In the genomic region with DNA sequence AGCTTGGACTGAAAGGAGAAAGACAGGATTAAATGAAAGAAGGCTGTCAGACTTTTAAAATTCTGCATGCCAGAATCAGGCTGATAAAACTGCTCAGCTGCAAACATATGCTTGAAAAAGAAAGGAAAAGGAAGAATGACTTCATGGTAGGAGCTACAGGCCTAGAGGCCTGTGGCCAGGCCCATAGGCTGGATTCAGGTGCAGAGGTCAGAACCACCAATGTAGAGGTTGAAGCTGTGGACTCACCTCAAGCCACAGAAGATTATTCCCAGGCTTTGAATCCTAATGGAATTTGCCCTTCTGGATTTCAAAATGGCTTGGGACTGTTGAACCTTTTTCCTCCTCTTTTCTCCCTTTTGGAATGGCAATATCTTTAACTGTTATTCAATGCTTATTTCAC, we compare ENCODE assay signal across 17 cellular contexts. TPM values are rescaled to one million over a fixed set of nuclear protein-coding genes. Genes with fewer than 3 reads are reported as not detected.
DNase-seq lines count a peak whose midpoint lies in the region; ATAC-seq and TF ChIP-seq lines count a peak whose summit lies in the region.
"Had no signal": no experiment of that assay in that cellular context is flagged by ENCODE, and none has a peak within 500 bp of the region (broad histone marks: within the 10 kb centered on the region; RNA-seq: fewer than 3 reads in every experiment).

No MANE protein-coding gene starts in this region.

- peak overlapping the region; percentile 4 for H3K27ac Mint-ChIP-seq in nephron progenitor cell
- no peak overlapping the region for H3K27ac Mint-ChIP-seq in WTC11
- H3K27ac Mint-ChIP-seq in activated CD4-positive, alpha-beta T cell treated with anti-CD3 and anti-CD28 coated beads, Interleukin-2, amount 10 ng/mL, durations not matched to agents 24 days and 14 days, result no peak overlapping the region
- H3K27ac Mint-ChIP-seq: CD4-positive, alpha-beta memory T cell; HFFc6 had no signal

- H3K4me1 Mint-ChIP-seq in nephron progenitor cell (no peaks in the 10 kb centered on the region), WTC11 (no peaks in the 10 kb centered on the region)
- no peaks in the 10 kb centered on the region for H3K4me1 Mint-ChIP-seq in activated CD4-positive, alpha-beta T cell treated with anti-CD3 and anti-CD28 coated beads, Interleukin-2, amount 10 ng/mL, durations not matched to agents 24 days and 14 days
- H3K4me1 Mint-ChIP-seq: CD4-positive, alpha-beta memory T cell had no signal

- H3K36me3 ChIP-seq in WERI-Rb-1, result peaks cover 16% of the 10 kb centered on the region; the same call in 1 of the 2 replicates
- H3K36me3 ChIP-seq: HAP-1 had no signal

- H3K27me3 ChIP-seq in WERI-Rb-1 (ENCODE audit: insufficient read depth, low read depth, severe bottlenecking), result no peaks in the 10 kb centered on the region

- peaks cover 6% of the 10 kb centered on the region for H3K9me3 Mint-ChIP-seq in nephron progenitor cell
- no peaks in the 10 kb centered on the region for H3K9me3 Mint-ChIP-seq in WTC11
- no peaks in the 10 kb centered on the region for H3K9me3 Mint-ChIP-seq in activated CD4-positive, alpha-beta T cell treated with anti-CD3 and anti-CD28 coated beads, Interleukin-2, amount 10 ng/mL, durations not matched to agents 24 days and 14 days
- H3K9me3 Mint-ChIP-seq: HFFc6 had no signal

- intact Hi-C loops in activated CD4-positive, alpha-beta T cell treated with anti-CD3 and anti-CD28 coated beads, Interleukin-2, amount 10 ng/mL, durations not matched to agents 24 days and 14 days (cut with micrococcal nuclease), result no loop called here

- POLR2A ChIA-PET in WTC11 (lab: Charles Lee), result no interaction called here

- ATAC-seq in left lobe of liver, result peak; percentile 56
- ATAC-seq in WTC11, result no peak

- CTCF ChIA-PET in WTC11 (lab: Charles Lee), result no interaction called here

- H3K27me3 Mint-ChIP-seq in nephron progenitor cell (ENCODE audit: low read depth, poor library complexity) (no peaks in the 10 kb centered on the region), WTC11 (ENCODE audit: low read depth) (no peaks in the 10 kb centered on the region)
- H3K27me3 Mint-ChIP-seq in activated CD4-positive, alpha-beta T cell treated with anti-CD3 and anti-CD28 coated beads, Interleukin-2, amount 10 ng/mL, durations not matched to agents 24 days and 14 days, result no peaks in the 10 kb centered on the region
- H3K27me3 Mint-ChIP-seq: CD4-positive, alpha-beta memory T cell had no signal

- peak; percentile 2 for DNase-seq in M059J (ENCODE audit: low read depth)
- DNase-seq in left lobe of liver (ENCODE audit: low spot score), result no peak
- DNase-seq in nephron progenitor cell, result no peak
- DNase-seq in activated naive CD4-positive, alpha-beta T cell (lab: John Stamatoyannopoulos, UW), result no peak
- no peak for DNase-seq in WTC11 (ENCODE audit: low spot score)
- DNase-seq in activated CD4-positive, alpha-beta T cell treated with anti-CD3 and anti-CD28 coated beads, Interleukin-2, amount 10 ng/mL, durations not matched to agents 24 days and 14 days, result no peak
- DNase-seq in WERI-Rb-1, result no peak
- DNase-seq: C1 segment of cervical spinal cord; Calu3; CD4-positive, alpha-beta memory T cell; COR-L47; DMS53; DMS79 treated with DMSO at 0.1 percent for 48 hours; GF-D8; GOT3; HFFc6 had no signal

- no peak overlapping the region for H3K4me3 ChIP-seq in WERI-Rb-1 (ENCODE audit: low read depth, low read length)
- H3K4me3 ChIP-seq: HAP-1 had no signal

- TF ChIP-seq CTCF in nephron progenitor cell (IDR thresholded peaks at IDR 0.05), result no peak
- TF ChIP-seq CTCF in WTC11 (IDR thresholded peaks at IDR 0.05), result no peak
- no peak for TF ChIP-seq CTCF in WERI-Rb-1 (IDR thresholded peaks at IDR 0.05; ENCODE audit: low read depth, low read length)

- no peak overlapping the region for H3K27ac ChIP-seq in WERI-Rb-1

- H3K4me3 Mint-ChIP-seq in nephron progenitor cell, result no peak overlapping the region
- no peak overlapping the region for H3K4me3 Mint-ChIP-seq in WTC11
- H3K4me3 Mint-ChIP-seq in activated CD4-positive, alpha-beta T cell treated with anti-CD3 and anti-CD28 coated beads, Interleukin-2, amount 10 ng/mL, durations not matched to agents 24 days and 14 days, result no peak overlapping the region
- H3K4me3 Mint-ChIP-seq: CD4-positive, alpha-beta memory T cell; HFFc6 had no signal

- peaks cover 4% of the 10 kb centered on the region for H3K9me3 ChIP-seq in WERI-Rb-1 (ENCODE audit: severe bottlenecking)
- H3K9me3 ChIP-seq: HAP-1 had no signal

- H3K36me3 Mint-ChIP-seq in nephron progenitor cell (ENCODE audit: low read depth) (peaks cover 36% of the 10 kb centered on the region), WTC11 (peaks cover 3% of the 10 kb centered on the region; the same call in 1 of the 2 replicates)
- no peaks in the 10 kb centered on the region for H3K36me3 Mint-ChIP-seq in activated CD4-positive, alpha-beta T cell treated with anti-CD3 and anti-CD28 coated beads, Interleukin-2, amount 10 ng/mL, durations not matched to agents 24 days and 14 days (ENCODE audit: low read depth)

TF ChIP-seq in WTC11, 78 proteins besides CTCF, POLR2A, EP300 and RAD21:
- TF ChIP-seq IRF1 (CRISPR knock-in tag; IDR thresholded peaks at IDR 0.05), result no peak
- no peak for TF ChIP-seq ATF3 (CRISPR knock-in tag; conservative IDR thresholded peaks at IDR 0.05)
- TF ChIP-seq ETV6 (CRISPR knock-in tag; IDR thresholded peaks at IDR 0.05), result no peak
- TF ChIP-seq ZBTB21 (CRISPR knock-in tag; IDR thresholded peaks at IDR 0.05; ENCODE audit: borderline replicate concordance), result no peak
- TF ChIP-seq ZNF416 (CRISPR knock-in tag; IDR thresholded peaks at IDR 0.05), result no peak

RNA-seq across cellular contexts. Expression of gene TMEM38B, which starts 47.7 kb away (rescaled TPM):
- 16.0 and 25.3 TPM in 2 replicates for total RNA-seq in M059J (2014; rRNA removed; shearing (Covaris generic))
- total RNA-seq in left lobe of liver (12.9 TPM), WTC11 (2021) (15.7 to 17.9 TPM (median 17.6 TPM) in 3 replicates)
- 10.9 and 12.0 TPM in 2 replicates for total RNA-seq in activated CD4-positive, alpha-beta T cell treated with anti-CD3 and anti-CD28 coated beads, Interleukin-2, amount 10 ng/mL, durations not matched to agents 24 days and 14 days
